ENCODE assay signal across 17 cellular contexts in the genomic region with DNA sequence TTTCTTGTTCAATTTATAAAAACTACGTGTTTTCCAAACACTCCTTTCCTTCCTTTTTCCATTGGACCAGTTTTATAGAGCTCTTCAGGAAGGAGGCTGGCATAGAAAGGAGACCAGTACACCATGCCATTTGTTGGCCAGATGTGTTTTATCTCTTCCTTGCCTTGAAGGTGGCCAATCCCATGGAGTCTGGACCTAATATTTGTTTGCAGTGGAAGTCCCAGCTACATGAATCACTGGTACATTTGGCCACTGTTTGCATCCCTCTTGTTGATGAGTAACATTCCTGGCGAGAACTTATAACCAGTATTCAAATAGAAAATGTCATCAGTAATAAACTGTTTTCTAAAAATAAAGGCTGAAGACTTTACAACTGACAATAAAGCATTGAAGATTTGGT.
DNase-seq lines count a peak whose midpoint lies in the region; ATAC-seq and TF ChIP-seq lines count a peak whose summit lies in the region.
"Had no signal": no experiment of that assay in that cellular context is flagged by ENCODE, and none has a peak within 500 bp of the region (broad histone marks: within the 10 kb centered on the region; RNA-seq: fewer than 3 reads in every experiment).

No MANE protein-coding gene starts in this region.

- ATAC-seq in sciatic nerve: no peak
- ATAC-seq: activated CD8-positive, alpha-beta T cell treated with anti-CD3 and anti-CD28 coated beads, Interleukin-2, amount 10 ng/mL, durations not matched to agents 7 days and 5 days; esophagus mucosa; left colon; stimulated activated naive B cell treated with anti-CD40 and anti-IgM and Interleukin-4, amounts not matched to agents 10 μg/mL and 1 μg/mL and 100 μg/mL, for 72 hours had no signal

- intact Hi-C loops in sciatic nerve (cut with DNase I): no loop called here

- no peak for TF ChIP-seq CTCF in mesothelial cell of epicardium (IDR thresholded peaks at IDR 0.05; ENCODE audit: unreplicated experiment)

- H3K4me3 Mint-ChIP-seq in mesothelial cell of epicardium: no peak overlapping the region
- H3K4me3 Mint-ChIP-seq: activated B cell treated with CpG ODN at 0.5 μM for 24 hours; activated CD8-positive, alpha-beta T cell treated with anti-CD3 and anti-CD28 coated beads, Interleukin-2, amount 10 ng/mL, durations not matched to agents 7 days and 5 days; stimulated activated naive B cell treated with anti-CD40 and anti-IgM and Interleukin-4, amounts not matched to agents 10 μg/mL and 1 μg/mL and 100 μg/mL, for 72 hours; T-helper 2 cell treated with Interferon-gamma antibody and Interleukin-4, amounts not matched to agents 5 μg/mL and 100 μg/mL, for 36 hours had no signal

- no peaks in the 10 kb centered on the region for H3K4me1 Mint-ChIP-seq in mesothelial cell of epicardium
- H3K4me1 Mint-ChIP-seq: activated B cell treated with CpG ODN at 0.5 μM for 24 hours; stimulated activated naive B cell treated with anti-CD40 and anti-IgM and Interleukin-4, amounts not matched to agents 10 μg/mL and 1 μg/mL and 100 μg/mL, for 72 hours had no signal

- DNase-seq in AG08395 (ENCODE audit: low spot score) (peak; percentile 80), H4 (ENCODE audit: low spot score) (peak; percentile 62), astrocyte of the hippocampus (ENCODE audit: low read depth, low spot score) (peak; percentile 3), fibroblast of the conjunctiva (ENCODE audit: low read depth) (peak; percentile 75), mesothelial cell of epicardium (ENCODE audit: low spot score in 2 of 2, unreplicated experiment in 2 of 2) (no peak), sciatic nerve (ENCODE audit: low spot score) (no peak), pons (ENCODE audit: low spot score) (no peak), NCI-H526 (lab: John Stamatoyannopoulos, UW) (no peak)
- DNase-seq: activated B cell treated with CpG ODN at 0.5 μM for 24 hours; activated CD8-positive, alpha-beta T cell treated with anti-CD3 and anti-CD28 coated beads, Interleukin-2, amount 10 ng/mL, durations not matched to agents 7 days and 5 days; activated naive CD4-positive, alpha-beta T cell treated with anti-CD3 and anti-CD28 coated beads, Interleukin-2, amount 50 U/mL, for 16 hours; activated T-cell treated with anti-CD3 and anti-CD28 coated beads, Interleukin-2, amount 50 U/mL, for 48 hours; left colon; SJCRH30; stimulated activated naive B cell treated with anti-CD40 and anti-IgM and Interleukin-4, amounts not matched to agents 10 μg/mL and 1 μg/mL and 100 μg/mL, for 72 hours had no signal

- no peak overlapping the region for H3K27ac Mint-ChIP-seq in mesothelial cell of epicardium
- H3K27ac Mint-ChIP-seq: activated B cell treated with CpG ODN at 0.5 μM for 24 hours; activated CD8-positive, alpha-beta T cell treated with anti-CD3 and anti-CD28 coated beads, Interleukin-2, amount 10 ng/mL, durations not matched to agents 7 days and 5 days; stimulated activated naive B cell treated with anti-CD40 and anti-IgM and Interleukin-4, amounts not matched to agents 10 μg/mL and 1 μg/mL and 100 μg/mL, for 72 hours; T-helper 2 cell treated with Interferon-gamma antibody and Interleukin-4, amounts not matched to agents 5 μg/mL and 100 μg/mL, for 36 hours had no signal

- peaks cover 13% of the 10 kb centered on the region for H3K27me3 Mint-ChIP-seq in mesothelial cell of epicardium (ENCODE audit: low read depth)
- H3K27me3 Mint-ChIP-seq: activated B cell treated with CpG ODN at 0.5 μM for 24 hours; stimulated activated naive B cell treated with anti-CD40 and anti-IgM and Interleukin-4, amounts not matched to agents 10 μg/mL and 1 μg/mL and 100 μg/mL, for 72 hours had no signal

- no peaks in the 10 kb centered on the region for H3K36me3 Mint-ChIP-seq in mesothelial cell of epicardium
- H3K36me3 Mint-ChIP-seq: stimulated activated naive B cell treated with anti-CD40 and anti-IgM and Interleukin-4, amounts not matched to agents 10 μg/mL and 1 μg/mL and 100 μg/mL, for 72 hours had no signal

- H3K9me3 Mint-ChIP-seq in mesothelial cell of epicardium: no peaks in the 10 kb centered on the region

Comparison
In these comparisons a context has a peak if more than half of its experiments do, and no peak if none do; other contexts are left out.
1. DNase-seq: peak in AG08395 (single experiment), H4 (single experiment), astrocyte of the hippocampus (single experiment) and fibroblast of the conjunctiva (single experiment); none in mesothelial cell of epicardium (0 of 2), sciatic nerve (single experiment), pons (single experiment) and NCI-H526 (0 of 2).